In genomic region chr16:73028263-73028662, GRCh38 we compare ENCODE assay signal across 16 cellular contexts.
"Had no signal": no experiment of that assay in that cellular context is flagged by ENCODE, and none has a peak within 500 bp of the region (broad histone marks: within the 10 kb centered on the region; RNA-seq: fewer than 3 reads in every experiment).

No MANE protein-coding gene starts in this region.

- H3K9me3 ChIP-seq: heart left ventricle, testis had no signal

- DNase-seq: activated CD4-positive, alpha-beta T cell treated with anti-CD3 and anti-CD28 coated beads, Interleukin-2, amount 50 U/mL, for 1 hour; amniotic stem cell; brain microvascular endothelial cell; foreskin melanocyte; heart left ventricle; islet precursor cell; left ventricle myocardium superior; naive thymus-derived CD8-positive, alpha-beta T cell; SHP77 treated with DMSO at 0.1 percent for 48 hours; stimulated activated CD4-positive, alpha-beta T cell treated with anti-CD3 and anti-CD28 coated beads, Interleukin-15, amount 100 ng/mL, for 24 hours; stimulated activated CD4-positive, alpha-beta T cell treated with anti-CD3 and anti-CD28 coated beads, Interleukin-4, amount 100 ng/mL, for 4 hours; stimulated activated naive CD8-positive, alpha-beta T cell treated with anti-CD3 and anti-CD28 coated beads, Interleukin-15, amount 100 ng/mL, for 72 hours; testis had no signal

- H3K4me1 Mint-ChIP-seq: stimulated activated naive CD8-positive, alpha-beta T cell treated with anti-CD3 and anti-CD28 coated beads, Interleukin-15, amount 100 ng/mL, for 72 hours had no signal

- H3K9me3 Mint-ChIP-seq: activated naive CD4-positive, alpha-beta T cell treated with anti-CD3 and anti-CD28 coated beads, Interleukin-2, amount 50 U/mL, for 72 hours; activated T-helper 2 cell treated with anti-CD3 and anti-CD28 coated beads, Interferon-gamma antibody, Interleukin-2, Interleukin-4, amounts not matched to agents 10 μg/mL and 5 μg/mL and 100 μg/mL, durations not matched to agents 14 hours and 24 hours and 36 hours; stimulated activated naive CD8-positive, alpha-beta T cell treated with anti-CD3 and anti-CD28 coated beads, Interleukin-15, amount 100 ng/mL, for 72 hours had no signal

- FAIRE-seq: endometrium had no signal

- H3K36me3 Mint-ChIP-seq: activated naive CD4-positive, alpha-beta T cell treated with anti-CD3 and anti-CD28 coated beads, Interleukin-2, amount 50 U/mL, for 72 hours; naive thymus-derived CD8-positive, alpha-beta T cell had no signal

- H3K4me3 ChIP-seq: heart left ventricle, testis had no signal

- H3K27me3 ChIP-seq: brain microvascular endothelial cell, heart left ventricle, testis had no signal

- ATAC-seq: activated naive CD4-positive, alpha-beta T cell treated with anti-CD3 and anti-CD28 coated beads, Interleukin-2, amount 50 U/mL, for 72 hours; heart left ventricle; left ventricle myocardium superior; naive thymus-derived CD8-positive, alpha-beta T cell had no signal

- H3K27ac ChIP-seq: brain microvascular endothelial cell, heart left ventricle, testis had no signal

- H3K27ac Mint-ChIP-seq: activated naive CD4-positive, alpha-beta T cell treated with anti-CD3 and anti-CD28 coated beads, Interleukin-2, amount 50 U/mL, for 72 hours; activated T-helper 2 cell treated with anti-CD3 and anti-CD28 coated beads, Interferon-gamma antibody, Interleukin-2, Interleukin-4, amounts not matched to agents 10 μg/mL and 5 μg/mL and 100 μg/mL, durations not matched to agents 14 hours and 24 hours and 36 hours; naive thymus-derived CD8-positive, alpha-beta T cell; stimulated activated naive CD8-positive, alpha-beta T cell treated with anti-CD3 and anti-CD28 coated beads, Interleukin-15, amount 100 ng/mL, for 72 hours had no signal

- H3K4me3 Mint-ChIP-seq: naive thymus-derived CD8-positive, alpha-beta T cell; stimulated activated naive CD8-positive, alpha-beta T cell treated with anti-CD3 and anti-CD28 coated beads, Interleukin-15, amount 100 ng/mL, for 72 hours had no signal

- H3K36me3 ChIP-seq: heart left ventricle had no signal
